In the genomic region with DNA sequence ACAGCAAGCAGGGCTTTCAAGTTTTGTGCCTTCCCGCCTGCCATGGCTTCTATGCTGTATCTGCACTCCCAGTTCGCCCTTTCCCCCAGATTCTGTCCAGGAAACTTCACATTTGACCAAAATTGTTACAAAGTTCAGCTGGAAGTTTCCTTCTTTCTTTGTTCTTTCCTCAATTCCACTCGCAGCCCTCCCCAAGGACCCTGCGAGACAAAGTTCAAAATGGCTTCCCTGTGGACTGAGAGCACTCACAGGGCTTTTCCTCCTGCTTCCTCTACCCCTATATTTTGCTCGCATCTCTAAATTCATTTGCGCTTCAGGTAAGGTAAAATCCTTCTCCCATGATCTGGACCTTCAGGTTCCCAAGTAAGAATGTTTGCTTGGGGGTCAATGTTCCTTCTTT, we compare ENCODE assay signal across 22 cellular contexts.
"Had no signal": no experiment of that assay in that cellular context is flagged by ENCODE, and none has a peak within 500 bp of the region (broad histone marks: within the 10 kb centered on the region; RNA-seq: fewer than 3 reads in every experiment).

No MANE protein-coding gene starts in this region.

- H3K4me1 Mint-ChIP-seq: activated CD4-positive, alpha-beta T cell treated with anti-CD3 and anti-CD28 coated beads, Interleukin-2, amount 10 ng/mL, durations not matched to agents 24 days and 14 days; naive thymus-derived CD8-positive, alpha-beta T cell; stimulated activated effector memory CD8-positive, alpha-beta T cell treated with anti-CD3 and anti-CD28 coated beads, Interleukin-12 subunit alpha, Interleukin-12 subunit beta, amount 100 ng/mL, for 72 hours; T-cell had no signal

- FAIRE-seq: endometrium had no signal

- H3K27ac Mint-ChIP-seq: activated CD4-positive, alpha-beta T cell treated with anti-CD3 and anti-CD28 coated beads, Interleukin-2, amount 10 ng/mL, durations not matched to agents 24 days and 14 days; activated CD8-positive, alpha-beta T cell treated with anti-CD3 and anti-CD28 coated beads for 36 hours; activated naive CD4-positive, alpha-beta T cell treated with anti-CD3 and anti-CD28 coated beads for 36 hours; activated T-helper 2 cell treated with anti-CD3 and anti-CD28 coated beads, Interferon-gamma antibody, Interleukin-2, Interleukin-4, amounts not matched to agents 10 μg/mL and 5 μg/mL and 100 μg/mL, durations not matched to agents 14 hours and 24 hours and 36 hours; naive thymus-derived CD8-positive, alpha-beta T cell; stimulated activated effector memory CD8-positive, alpha-beta T cell treated with anti-CD3 and anti-CD28 coated beads, Interleukin-12 subunit alpha, Interleukin-12 subunit beta, amount 100 ng/mL, for 72 hours; T-cell had no signal

- H3K9ac ChIP-seq: parathyroid adenoma had no signal

- DNase-seq: activated CD4-positive, alpha-beta T cell treated with anti-CD3 and anti-CD28 coated beads, Interleukin-2, amount 10 ng/mL, durations not matched to agents 24 days and 14 days; activated CD8-positive, alpha-beta T cell treated with anti-CD3 and anti-CD28 coated beads for 36 hours; activated naive CD4-positive, alpha-beta T cell treated with anti-CD3 and anti-CD28 coated beads for 36 hours; activated T-cell treated with anti-CD3 and anti-CD28 coated beads, Interleukin-2, amount 50 U/mL, for 1 hour; anterior cingulate cortex; brain microvascular endothelial cell; central memory CD4-positive, alpha-beta T cell; colonic mucosa; gastrocnemius medialis; heart left ventricle; kidney glomerular epithelial cell; left ventricle myocardium inferior; naive thymus-derived CD8-positive, alpha-beta T cell; stimulated activated CD4-positive, alpha-beta T cell treated with anti-CD3 and anti-CD28 coated beads, Interleukin-4, amount 100 ng/mL, for 24 hours; stomach; T-cell; upper lobe of right lung had no signal

- H3K27me3 Mint-ChIP-seq: activated CD4-positive, alpha-beta T cell treated with anti-CD3 and anti-CD28 coated beads, Interleukin-2, amount 10 ng/mL, durations not matched to agents 24 days and 14 days; activated CD8-positive, alpha-beta T cell treated with anti-CD3 and anti-CD28 coated beads for 36 hours had no signal

- H3K79me2 ChIP-seq: parathyroid adenoma had no signal

- H3K27ac ChIP-seq: brain microvascular endothelial cell, colonic mucosa, gastrocnemius medialis, heart left ventricle, left ventricle myocardium inferior, parathyroid adenoma, stomach, upper lobe of right lung had no signal

- H3K27me3 ChIP-seq: brain microvascular endothelial cell, colonic mucosa, gastrocnemius medialis, heart left ventricle, stomach, upper lobe of right lung had no signal

- H3K4me1 ChIP-seq: colonic mucosa, gastrocnemius medialis, heart left ventricle, left ventricle myocardium inferior, parathyroid adenoma, stomach, upper lobe of right lung had no signal

- H2AFZ ChIP-seq: parathyroid adenoma had no signal

- H3K4me3 ChIP-seq: colonic mucosa, gastrocnemius medialis, heart left ventricle, left ventricle myocardium inferior, stomach, upper lobe of right lung had no signal

- H3K36me3 Mint-ChIP-seq: naive thymus-derived CD8-positive, alpha-beta T cell; stimulated activated effector memory CD8-positive, alpha-beta T cell treated with anti-CD3 and anti-CD28 coated beads, Interleukin-12 subunit alpha, Interleukin-12 subunit beta, amount 100 ng/mL, for 72 hours; T-cell had no signal

- ATAC-seq: activated CD8-positive, alpha-beta T cell treated with anti-CD3 and anti-CD28 coated beads for 36 hours; gastrocnemius medialis; heart left ventricle; sciatic nerve; T-cell; upper lobe of right lung had no signal

- H3K9me3 ChIP-seq: colonic mucosa, gastrocnemius medialis, left ventricle myocardium inferior, stomach, upper lobe of right lung had no signal

- H3K9me3 Mint-ChIP-seq: activated CD4-positive, alpha-beta T cell treated with anti-CD3 and anti-CD28 coated beads, Interleukin-2, amount 10 ng/mL, durations not matched to agents 24 days and 14 days; activated CD8-positive, alpha-beta T cell treated with anti-CD3 and anti-CD28 coated beads for 36 hours; activated naive CD4-positive, alpha-beta T cell treated with anti-CD3 and anti-CD28 coated beads for 36 hours; activated T-helper 2 cell treated with anti-CD3 and anti-CD28 coated beads, Interferon-gamma antibody, Interleukin-2, Interleukin-4, amounts not matched to agents 10 μg/mL and 5 μg/mL and 100 μg/mL, durations not matched to agents 14 hours and 24 hours and 36 hours; stimulated activated effector memory CD8-positive, alpha-beta T cell treated with anti-CD3 and anti-CD28 coated beads, Interleukin-12 subunit alpha, Interleukin-12 subunit beta, amount 100 ng/mL, for 72 hours; T-cell had no signal

- H3K36me3 ChIP-seq: brain microvascular endothelial cell, colonic mucosa, gastrocnemius medialis, heart left ventricle, left ventricle myocardium inferior, stomach, upper lobe of right lung had no signal

- H3K4me3 Mint-ChIP-seq: activated CD4-positive, alpha-beta T cell treated with anti-CD3 and anti-CD28 coated beads, Interleukin-2, amount 10 ng/mL, durations not matched to agents 24 days and 14 days; activated CD8-positive, alpha-beta T cell treated with anti-CD3 and anti-CD28 coated beads for 36 hours; activated naive CD4-positive, alpha-beta T cell treated with anti-CD3 and anti-CD28 coated beads for 36 hours; naive thymus-derived CD8-positive, alpha-beta T cell; stimulated activated effector memory CD8-positive, alpha-beta T cell treated with anti-CD3 and anti-CD28 coated beads, Interleukin-12 subunit alpha, Interleukin-12 subunit beta, amount 100 ng/mL, for 72 hours; T-cell had no signal
